8 cellular contexts compared by ENCODE assay signal in genomic region chr16:67109407-67110135, GRCh38.
A peak's percentile ranks its signal among the peaks of the same experiment; 100 is the strongest.
DNase-seq lines count a peak whose midpoint lies in the region; ATAC-seq and TF ChIP-seq lines count a peak whose summit lies in the region.

TSS of gene PHAF1 (plus strand) at chr16:67109941. CDS start at chr16:67110176, 235 bp downstream.

- TF ChIP-seq POLR2A in GM19193 (IDR thresholded peaks at IDR 0.05; ENCODE audit: extremely low read depth, insufficient read depth, insufficient read length) = peak; percentile 84

- no peak for TF ChIP-seq CTCF in choroid plexus epithelial cell (conservative IDR thresholded peaks at IDR 0.05; ENCODE audit: low read depth, low read length)

- H3K4me3 ChIP-seq in choroid plexus epithelial cell (ENCODE audit: low read depth, low read length) = peak within 1 kb of the TSS; percentile 76

- ATAC-seq in HG03378 (IDR thresholded peaks at IDR 0.05; ENCODE audit: unreplicated experiment) = peak; percentile 61

- DNase-seq in Ammon's horn (ENCODE audit: low spot score) (peak; percentile 95), NCI-H524 (lab: John Stamatoyannopoulos, UW) (peak; percentile 82 to 90), choroid plexus epithelial cell (ENCODE audit: low read depth) (peak; percentile 92), kidney glomerular epithelial cell (lab: John Stamatoyannopoulos, UW) (peak; percentile 85)
- DNase-seq in activated CD4-positive, alpha-beta T cell treated with anti-CD3 and anti-CD28 coated beads for 4 hours = peak; percentile 94 to 95
- DNase-seq in stimulated activated CD4-positive, alpha-beta T cell treated with anti-CD3 and anti-CD28 coated beads, Interleukin-15, amount 100 ng/mL, for 48 hours (ENCODE audit: low read depth in 2 of 2) = peak; percentile 87 to 95

Comparison
In these comparisons a context has a peak if more than half of its experiments do, and no peak if none do; other contexts are left out.
1. Peak in every context shown above with its lines: DNase-seq, ATAC-seq and H3K4me3 ChIP-seq.